In the genomic region with DNA sequence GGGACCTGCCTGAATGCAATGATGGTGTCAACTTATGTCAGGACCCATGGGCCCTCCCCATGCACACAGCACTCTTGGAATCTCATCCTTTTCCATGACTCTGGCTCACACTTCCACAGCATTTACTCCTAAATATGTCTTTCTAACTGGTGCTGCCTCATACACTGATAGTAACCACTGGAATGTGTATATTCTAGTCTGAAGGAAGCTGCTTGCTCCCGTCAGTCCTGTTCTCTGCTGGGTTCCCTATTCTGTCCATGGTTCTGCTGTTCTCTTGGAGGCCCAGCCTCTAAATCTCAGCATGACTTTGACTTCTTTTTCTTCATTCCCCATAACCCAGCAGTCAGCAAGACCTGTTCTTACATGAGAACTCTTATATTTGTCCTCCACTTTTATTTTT, we compare ENCODE assay signal across 17 cellular contexts.
DNase-seq lines count a peak whose midpoint lies in the region; ATAC-seq, FAIRE-seq and TF ChIP-seq lines count a peak whose summit lies in the region.
"Had no signal": no experiment of that assay in that cellular context is flagged by ENCODE, and none has a peak within 500 bp of the region (broad histone marks: within the 10 kb centered on the region; RNA-seq: fewer than 3 reads in every experiment).

No MANE protein-coding gene starts in this region.

- no peak for FAIRE-seq in HTR-8/SVneo (lab: Jason Lieb, UNC)
- FAIRE-seq in urothelium cell line (lab: Jason Lieb, UNC) = no peak

- peaks cover 22% of the 10 kb centered on the region for H3K4me1 ChIP-seq in lower lobe of right lung

- peak overlapping the region; percentile 51 for H3K27ac ChIP-seq in lower lobe of right lung
- H3K27ac ChIP-seq: cardiac muscle cell, neutrophil had no signal

- TF ChIP-seq CTCF in cardiac fibroblast (IDR thresholded peaks at IDR 0.05; ENCODE audit: low read depth, low read length) = no peak
- no peak for TF ChIP-seq CTCF in lower lobe of right lung (IDR thresholded peaks at IDR 0.05)

- intact Hi-C loops in lower lobe of right lung (cut with DNase I) = no loop called here

- no peak for ATAC-seq in lower lobe of right lung
- no peak for ATAC-seq in GM19324 (IDR thresholded peaks at IDR 0.05; ENCODE audit: low FRiP score, unreplicated experiment)
- ATAC-seq in HG02678 (IDR thresholded peaks at IDR 0.05; ENCODE audit: unreplicated experiment) = no peak
- ATAC-seq: activated T-helper 17 cell treated with anti-CD3 and anti-CD28 coated beads, Interleukin-2, amount 50 U/mL, for 72 hours had no signal

- no peaks in the 10 kb centered on the region for H3K27me3 ChIP-seq in lower lobe of right lung (ENCODE audit: low read depth)
- H3K27me3 ChIP-seq: cardiac muscle cell, neutrophil, transverse colon had no signal

- no peaks in the 10 kb centered on the region for H3K36me3 ChIP-seq in lower lobe of right lung
- H3K36me3 ChIP-seq: cardiac muscle cell, neutrophil, transverse colon had no signal

- H3K9me3 ChIP-seq in lower lobe of right lung = no peaks in the 10 kb centered on the region
- H3K9me3 ChIP-seq: Caco-2, neutrophil, transverse colon had no signal

- no peak overlapping the region for H3K4me3 ChIP-seq in cardiac fibroblast (replicated peaks in 1 of 2; ENCODE audit: low read depth in 2 of 2, low read length in 2 of 2)
- no peak overlapping the region for H3K4me3 ChIP-seq in lower lobe of right lung
- H3K4me3 ChIP-seq: cardiac muscle cell, transverse colon had no signal

- peak; percentile 3 for DNase-seq in HTR-8/SVneo (ENCODE audit: insufficient read length, low spot score)
- peak; percentile 12 to 27 for DNase-seq in cardiac fibroblast (ENCODE audit: low read depth in 2 of 2)
- DNase-seq in lower lobe of right lung = no peak
- peak; percentile 13 for DNase-seq in urothelium cell line (ENCODE audit: low spot score)
- no peak for DNase-seq in T-helper 2 cell
- DNase-seq: activated CD4-positive, alpha-beta T cell treated with anti-CD3 and anti-CD28 coated beads, Interleukin-2, amount 10 ng/mL, durations not matched to agents 7 days and 5 days; activated naive CD8-positive, alpha-beta T cell treated with anti-CD3 and anti-CD28 coated beads, Interleukin-2, amount 10 ng/mL, durations not matched to agents 7 days and 5 days; Caco-2; SHP77 treated with DMSO at 0.1 percent for 48 hours; stimulated activated CD4-positive, alpha-beta T cell treated with anti-CD3 and anti-CD28 coated beads, Interleukin-4, amount 100 ng/mL, for 1 hour; T-helper 1 cell; transverse colon had no signal

Comparison
In these comparisons a context has a peak if more than half of its experiments do, and no peak if none do; other contexts are left out.
1. DNase-seq: peak in HTR-8/SVneo (single experiment), cardiac fibroblast (2 of 2) and urothelium cell line (single experiment); none in lower lobe of right lung (single experiment) and T-helper 2 cell (0 of 5).